22 cellular contexts compared by ENCODE assay signal in genomic region chr14:66088661-66089060, GRCh38.
"Had no signal": no experiment of that assay in that cellular context is flagged by ENCODE, and none has a peak within 500 bp of the region (broad histone marks: within the 10 kb centered on the region; RNA-seq: fewer than 3 reads in every experiment).

No MANE protein-coding gene starts in this region.

- H3K27me3 ChIP-seq: brain microvascular endothelial cell, tibial artery had no signal

- H3K27ac ChIP-seq: brain microvascular endothelial cell, coronary artery, lower lobe of right lung, tibial artery had no signal

- H3K9me3 ChIP-seq: lower lobe of right lung, tibial artery had no signal

- H3K4me1 ChIP-seq: lower lobe of right lung, tibial artery had no signal

- H3K4me3 ChIP-seq: coronary artery, lower lobe of right lung, tibial artery had no signal

- DNase-seq: activated CD4-positive, alpha-beta T cell treated with anti-CD3 and anti-CD28 coated beads, Interleukin-2, amount 10 ng/mL, durations not matched to agents 24 days and 14 days; activated CD4-positive, CD25-positive, alpha-beta regulatory T cell; activated CD8-positive, alpha-beta T cell treated with anti-CD3 and anti-CD28 coated beads for 36 hours; activated naive CD4-positive, alpha-beta T cell treated with Interleukin-2 at 50 U/mL for 16 hours; activated naive CD8-positive, alpha-beta T cell treated with anti-CD3 and anti-CD28 coated beads, Interleukin-2, amount 10 ng/mL, durations not matched to agents 7 days and 5 days; activated T-cell treated with anti-CD3 and anti-CD28 coated beads, Interleukin-2, amount 50 U/mL, for 1 hour; brain microvascular endothelial cell; central memory CD4-positive, alpha-beta T cell; erythroblast; left cardiac atrium; lower lobe of right lung; nephron progenitor cell; nucleus accumbens; retina; stimulated activated CD4-positive, alpha-beta T cell treated with anti-CD3 and anti-CD28 coated beads, Interleukin-12 subunit alpha, Interleukin-12 subunit beta, amount 100 ng/mL, for 4 hours; stimulated activated CD4-positive, alpha-beta T cell treated with anti-CD3 and anti-CD28 coated beads, Interleukin-1b, Interleukin-23, amount 100 ng/mL, for 48 hours; stimulated activated CD8-positive, alpha-beta memory T cell treated with anti-CD3 and anti-CD28 coated beads, Interleukin-4, amount 100 ng/mL, for 48 hours; stimulated activated naive CD4-positive, alpha-beta T cell treated with Interleukin-2 at 50 U/mL for 16 hours; T-helper 1 cell; T-helper 9 cell; tibial artery had no signal

- H3K36me3 ChIP-seq: brain microvascular endothelial cell, lower lobe of right lung, tibial artery had no signal
